ENCODE assay signal across 13 cellular contexts in the genomic region with DNA sequence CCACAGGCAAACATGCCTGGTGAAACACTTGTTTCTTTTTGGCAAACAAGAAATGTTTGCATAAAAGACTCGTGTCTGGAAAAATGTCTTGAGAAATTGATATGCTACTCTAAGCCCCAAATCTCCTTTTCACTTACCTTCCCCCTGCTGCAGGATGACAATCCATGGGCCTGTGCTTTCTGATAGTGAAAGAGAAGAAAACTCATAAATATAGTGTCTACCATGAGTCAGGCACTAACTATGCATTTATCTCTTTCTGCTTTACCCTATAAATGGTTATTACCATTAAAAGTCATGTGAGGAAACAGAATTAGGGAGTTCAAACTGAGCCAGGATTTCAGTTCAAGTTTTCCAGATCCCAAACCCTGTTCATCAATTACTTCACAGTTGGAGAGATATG.
DNase-seq lines count a peak whose midpoint lies in the region; ATAC-seq and TF ChIP-seq lines count a peak whose summit lies in the region.
"Had no signal": no experiment of that assay in that cellular context is flagged by ENCODE, and none has a peak within 500 bp of the region (broad histone marks: within the 10 kb centered on the region; RNA-seq: fewer than 3 reads in every experiment).

No MANE protein-coding gene starts in this region.

- H3K4ac ChIP-seq in trophoblast cell (ENCODE audit: low read depth, low read length), result no peak overlapping the region

- BruUV-seq in A673 (replicated peaks; lab: Mats Ljungman, UMichigan) (no TSS peak), PC-3 (replicated peaks; lab: Mats Ljungman, UMichigan) (no TSS peak)

- H2BK120ac ChIP-seq in trophoblast cell (ENCODE audit: insufficient read depth, low read length, poor library complexity), result no peak overlapping the region

- no peak overlapping the region for H3K23ac ChIP-seq in trophoblast cell (ENCODE audit: low read length)

- no peaks in the 10 kb centered on the region for H3K79me1 ChIP-seq in trophoblast cell (ENCODE audit: low read length)

- H3K9me2 ChIP-seq in PC-3 (replicated peaks; ENCODE audit: low read length), result no peaks in the 10 kb centered on the region

- H3K4me2 ChIP-seq in PC-3 (ENCODE audit: low read length) (no peak overlapping the region), trophoblast cell (ENCODE audit: low read length) (no peak overlapping the region)
- H3K4me2 ChIP-seq: BLaER1 treated with 17β-estradiol and CSF1 and Interleukin-3, amounts not matched to agents 10 nM and 100 nM had no signal

- H3K9ac ChIP-seq in PC-3 (ENCODE audit: low read length) (no peak overlapping the region), trophoblast cell (ENCODE audit: low read length) (no peak overlapping the region)
- H3K9ac ChIP-seq: BLaER1 treated with 17β-estradiol and CSF1 and Interleukin-3, amounts not matched to agents 10 nM and 100 nM; GM23248 had no signal

- no peaks in the 10 kb centered on the region for H3K9me3 ChIP-seq in A673 (ENCODE audit: low read depth, low read length, poor library complexity, severe bottlenecking)
- no peaks in the 10 kb centered on the region for H3K9me3 ChIP-seq in PC-3 (ENCODE audit: low read length)
- no peaks in the 10 kb centered on the region for H3K9me3 ChIP-seq in trophoblast cell (ENCODE audit: insufficient read depth, low read depth, low read length)
- H3K9me3 ChIP-seq: BLaER1 treated with 17β-estradiol and CSF1 and Interleukin-3, amounts not matched to agents 10 nM and 100 nM had no signal

- H3K4me1 ChIP-seq in A673 (ENCODE audit: insufficient read depth, low read length, poor library complexity, severe bottlenecking) (peaks cover 4% of the 10 kb centered on the region), PC-3 (ENCODE audit: insufficient read depth, low read length) (no peaks in the 10 kb centered on the region), trophoblast cell (ENCODE audit: control insufficient read depth in 1 of 2, insufficient read depth in 2 of 2, low read length in 2 of 2) (no peaks in the 10 kb centered on the region)

- WGBS in trophoblast cell (ENCODE audit: extremely low coverage, insufficient coverage, insufficient read length), result no CpG with 5 or more reads among the region's 1 CpG

- no peak for TF ChIP-seq CTCF in A673 (conservative IDR thresholded peaks at IDR 0.05; ENCODE audit: low read depth, low read length)
- no peak for TF ChIP-seq CTCF in PC-3 (conservative IDR thresholded peaks at IDR 0.05; ENCODE audit: low read depth, low read length)
- no peak for TF ChIP-seq CTCF in fibroblast of villous mesenchyme (IDR thresholded peaks at IDR 0.05; ENCODE audit: insufficient read depth, low read depth, low read length)
- no peak for TF ChIP-seq CTCF in endothelial cell (IDR thresholded peaks at IDR 0.05; ENCODE audit: unreplicated experiment)

- H3K27me3 Mint-ChIP-seq in natural killer cell treated with Interleukin-12 subunit alpha and Interleukin-12 subunit beta and Interleukin-15 and Interleukin-18, amount 100 ng/mL, for 72 hours, result no peaks in the 10 kb centered on the region
- no peaks in the 10 kb centered on the region for H3K27me3 Mint-ChIP-seq in endothelial cell (ENCODE audit: unreplicated experiment)
- H3K27me3 Mint-ChIP-seq: CD4-positive, CD25-positive, alpha-beta regulatory T cell had no signal

- H3K4me3 ChIP-seq in A673 (ENCODE audit: low read depth, low read length, poor library complexity, severe bottlenecking) (no peak overlapping the region), PC-3 (ENCODE audit: low read length) (no peak overlapping the region), fibroblast of villous mesenchyme (ENCODE audit: low read depth, low read length) (no peak overlapping the region), trophoblast cell (ENCODE audit: low read depth, low read length) (no peak overlapping the region)
- H3K4me3 ChIP-seq: BLaER1 treated with 17β-estradiol and CSF1 and Interleukin-3, amounts not matched to agents 10 nM and 100 nM; GM23248 had no signal

- H3K27me3 ChIP-seq in A673 (replicated peaks; ENCODE audit: insufficient read depth, low read depth, low read length, poor library complexity) (no peaks in the 10 kb centered on the region), PC-3 (ENCODE audit: low read length) (peaks cover 86% of the 10 kb centered on the region), trophoblast cell (ENCODE audit: insufficient read depth, low read length) (no peaks in the 10 kb centered on the region)
- H3K27me3 ChIP-seq: BLaER1 treated with 17β-estradiol and CSF1 and Interleukin-3, amounts not matched to agents 10 nM and 100 nM had no signal

- DNase-seq in A673 (ENCODE audit: low spot score) (peak; percentile 22), PC-3 (peak; percentile 4), fibroblast of villous mesenchyme (ENCODE audit: low read depth) (peak; percentile 60), trophoblast cell (no peak), endothelial cell (ENCODE audit: low spot score) (no peak)
- no peak for DNase-seq in natural killer cell treated with Interleukin-12 subunit alpha and Interleukin-12 subunit beta and Interleukin-15 and Interleukin-18, amount 100 ng/mL, for 72 hours (ENCODE audit: low spot score)
- DNase-seq in stimulated activated CD4-positive, alpha-beta T cell treated with anti-CD3 and anti-CD28 coated beads, Interleukin-15, amount 100 ng/mL, for 24 hours, result no peak
- DNase-seq: AML-193; CD4-positive, CD25-positive, alpha-beta regulatory T cell; DMS 273 treated with DMSO at 0.1 percent for 48 hours; GM23248 had no signal

- H4K20me1 ChIP-seq in PC-3 (ENCODE audit: low read length), result no peaks in the 10 kb centered on the region
- H4K20me1 ChIP-seq: BLaER1 treated with 17β-estradiol and CSF1 and Interleukin-3, amounts not matched to agents 10 nM and 100 nM had no signal

- ATAC-seq in PC-3, result no peak
- ATAC-seq in natural killer cell treated with Interleukin-12 subunit alpha and Interleukin-12 subunit beta and Interleukin-15 and Interleukin-18, amount 100 ng/mL, for 72 hours, result peak in 1 of 2 donors; percentile 50
- ATAC-seq: HCT116 had no signal

- H3K18ac ChIP-seq in trophoblast cell (ENCODE audit: low read length), result no peak overlapping the region

- H3K36me3 ChIP-seq in A673 (ENCODE audit: insufficient read depth, low read length, poor library complexity, severe bottlenecking) (no peaks in the 10 kb centered on the region), PC-3 (ENCODE audit: low read depth, low read length) (no peaks in the 10 kb centered on the region), trophoblast cell (ENCODE audit: control insufficient read depth in 1 of 2, insufficient read depth in 2 of 2, low read length in 2 of 2) (no peaks in the 10 kb centered on the region)
- H3K36me3 ChIP-seq: BLaER1 treated with 17β-estradiol and CSF1 and Interleukin-3, amounts not matched to agents 10 nM and 100 nM had no signal

- no peaks in the 10 kb centered on the region for H3K9me3 Mint-ChIP-seq in natural killer cell treated with Interleukin-12 subunit alpha and Interleukin-12 subunit beta and Interleukin-15 and Interleukin-18, amount 100 ng/mL, for 72 hours
- H3K9me3 Mint-ChIP-seq in endothelial cell (ENCODE audit: unreplicated experiment), result no peaks in the 10 kb centered on the region
- H3K9me3 Mint-ChIP-seq: CD4-positive, CD25-positive, alpha-beta regulatory T cell had no signal

- peak overlapping the region; percentile 86 to 100 for H3K27ac Mint-ChIP-seq in natural killer cell treated with Interleukin-12 subunit alpha and Interleukin-12 subunit beta and Interleukin-15 and Interleukin-18, amount 100 ng/mL, for 72 hours
- H3K27ac Mint-ChIP-seq in endothelial cell (ENCODE audit: unreplicated experiment), result no peak overlapping the region
- H3K27ac Mint-ChIP-seq: CD4-positive, CD25-positive, alpha-beta regulatory T cell had no signal

- H2AFZ ChIP-seq in PC-3 (ENCODE audit: low read length) (no peak overlapping the region), trophoblast cell (ENCODE audit: insufficient read depth, low read length, poor library complexity) (no peak overlapping the region)
- H2AFZ ChIP-seq: GM23248 had no signal

- no peak overlapping the region for H4K12ac ChIP-seq in trophoblast cell (ENCODE audit: low read depth, low read length)

- H3K14ac ChIP-seq in trophoblast cell (ENCODE audit: low read length), result no peak overlapping the region

- peak overlapping the region; percentile 66 for H3K4me3 Mint-ChIP-seq in natural killer cell treated with Interleukin-12 subunit alpha and Interleukin-12 subunit beta and Interleukin-15 and Interleukin-18, amount 100 ng/mL, for 72 hours
- H3K4me3 Mint-ChIP-seq in endothelial cell (ENCODE audit: unreplicated experiment), result no peak overlapping the region
- H3K4me3 Mint-ChIP-seq: CD4-positive, CD25-positive, alpha-beta regulatory T cell had no signal

- peaks cover 67 to 80% of the 10 kb centered on the region in 2 donors for H3K4me1 Mint-ChIP-seq in natural killer cell treated with Interleukin-12 subunit alpha and Interleukin-12 subunit beta and Interleukin-15 and Interleukin-18, amount 100 ng/mL, for 72 hours (ENCODE audit: low read depth in 2 of 2)
- peaks cover 27% of the 10 kb centered on the region for H3K4me1 Mint-ChIP-seq in endothelial cell (ENCODE audit: unreplicated experiment)
- H3K4me1 Mint-ChIP-seq: CD4-positive, CD25-positive, alpha-beta regulatory T cell had no signal

- no peaks in the 10 kb centered on the region for H3F3A ChIP-seq in PC-3 (ENCODE audit: low read length, unreplicated experiment)

- H4K91ac ChIP-seq in trophoblast cell (ENCODE audit: low read depth, low read length), result no peak overlapping the region

- CTCF ChIA-PET in A673 (lab: Charles Lee) (no interaction called here), PC-3 (lab: Charles Lee) (no interaction called here)

- no peak overlapping the region for H2BK5ac ChIP-seq in trophoblast cell (ENCODE audit: low read depth, low read length, poor library complexity)

- no peak overlapping the region for H2BK12ac ChIP-seq in trophoblast cell (ENCODE audit: low read length)

- H4K8ac ChIP-seq in trophoblast cell (ENCODE audit: low read depth, low read length), result no peak overlapping the region

- no peak overlapping the region for H2AK5ac ChIP-seq in trophoblast cell (ENCODE audit: low read length)

- H3K79me2 ChIP-seq in PC-3 (ENCODE audit: low read length) (no peaks in the 10 kb centered on the region), trophoblast cell (ENCODE audit: control insufficient read depth, insufficient read depth, low read length, poor library complexity) (no peaks in the 10 kb centered on the region)

- no peaks in the 10 kb centered on the region for H3K36me3 Mint-ChIP-seq in natural killer cell treated with Interleukin-12 subunit alpha and Interleukin-12 subunit beta and Interleukin-15 and Interleukin-18, amount 100 ng/mL, for 72 hours
- no peaks in the 10 kb centered on the region for H3K36me3 Mint-ChIP-seq in endothelial cell (ENCODE audit: low read depth, unreplicated experiment)
- H3K36me3 Mint-ChIP-seq: CD4-positive, CD25-positive, alpha-beta regulatory T cell had no signal

- intact Hi-C loops in A673 (cut with micrococcal nuclease; ENCODE audit: unreplicated experiment), result no loop called here
- intact Hi-C loops in PC-3 (cut with micrococcal nuclease), result no loop called here

- H3K27ac ChIP-seq in A673 (ENCODE audit: low read depth, low read length, poor library complexity, severe bottlenecking) (no peak overlapping the region), PC-3 (ENCODE audit: low read length) (no peak overlapping the region), trophoblast cell (ENCODE audit: low read depth, low read length) (no peak overlapping the region)
- H3K27ac ChIP-seq: BLaER1 treated with 17β-estradiol and CSF1 and Interleukin-3, amounts not matched to agents 10 nM and 100 nM; GM23248 had no signal

- POLR2A ChIA-PET in A673 (lab: Charles Lee; ENCODE audit: low non-redundant PET), result no interaction called here
- POLR2A ChIA-PET in PC-3 (lab: Charles Lee; ENCODE audit: unreplicated experiment), result no interaction called here

Comparison
In these comparisons a context has a peak if more than half of its experiments do, and no peak if none do; other contexts are left out.
1. DNase-seq: peak in A673 (single experiment), PC-3 (single experiment) and fibroblast of villous mesenchyme (single experiment); none in natural killer cell treated with Interleukin-12 subunit alpha and Interleukin-12 subunit beta and Interleukin-15 and Interleukin-18, amount 100 ng/mL, for 72 hours (single experiment), trophoblast cell (0 of 2), endothelial cell (single experiment) and stimulated activated CD4-positive, alpha-beta T cell treated with anti-CD3 and anti-CD28 coated beads, Interleukin-15, amount 100 ng/mL, for 24 hours (single experiment).